In the genomic region with DNA sequence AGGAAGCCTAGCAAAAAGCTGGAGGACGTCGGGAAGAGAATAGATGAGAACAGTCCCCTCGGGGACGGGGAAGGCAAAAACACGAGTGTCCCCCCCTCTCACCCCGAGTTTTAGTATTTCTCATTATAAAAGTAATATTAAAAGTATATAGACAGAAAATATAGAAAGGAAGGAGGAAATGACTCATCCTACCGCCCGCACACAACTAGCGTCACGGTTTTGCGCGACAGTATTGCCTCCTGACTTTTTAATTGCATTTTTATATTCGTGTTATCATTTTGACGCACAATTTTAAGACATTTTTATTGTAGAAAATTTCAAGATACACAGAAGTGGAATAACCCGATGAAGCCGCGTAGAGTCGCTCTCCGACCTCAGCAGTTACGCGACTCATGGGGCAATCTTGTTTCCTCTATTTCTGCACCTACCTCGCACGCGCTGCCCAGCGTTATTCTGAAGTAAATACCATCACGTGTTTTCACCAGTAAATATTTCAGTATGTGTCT, we compare ENCODE assay signal across 1 cellular context.
TF ChIP-seq lines count a peak whose summit lies in the region.

No MANE protein-coding gene starts in this region.

TF ChIP-seq in GM12878, 131 proteins besides CTCF, POLR2A, EP300 and RAD21 (continues in another document):
- no peak for TF ChIP-seq RCOR1 (conservative IDR thresholded peaks at IDR 0.05; ENCODE audit: low read depth, low read length)
- TF ChIP-seq STAT1 (conservative IDR thresholded peaks at IDR 0.05) = no peak
- TF ChIP-seq, protein P1, sequence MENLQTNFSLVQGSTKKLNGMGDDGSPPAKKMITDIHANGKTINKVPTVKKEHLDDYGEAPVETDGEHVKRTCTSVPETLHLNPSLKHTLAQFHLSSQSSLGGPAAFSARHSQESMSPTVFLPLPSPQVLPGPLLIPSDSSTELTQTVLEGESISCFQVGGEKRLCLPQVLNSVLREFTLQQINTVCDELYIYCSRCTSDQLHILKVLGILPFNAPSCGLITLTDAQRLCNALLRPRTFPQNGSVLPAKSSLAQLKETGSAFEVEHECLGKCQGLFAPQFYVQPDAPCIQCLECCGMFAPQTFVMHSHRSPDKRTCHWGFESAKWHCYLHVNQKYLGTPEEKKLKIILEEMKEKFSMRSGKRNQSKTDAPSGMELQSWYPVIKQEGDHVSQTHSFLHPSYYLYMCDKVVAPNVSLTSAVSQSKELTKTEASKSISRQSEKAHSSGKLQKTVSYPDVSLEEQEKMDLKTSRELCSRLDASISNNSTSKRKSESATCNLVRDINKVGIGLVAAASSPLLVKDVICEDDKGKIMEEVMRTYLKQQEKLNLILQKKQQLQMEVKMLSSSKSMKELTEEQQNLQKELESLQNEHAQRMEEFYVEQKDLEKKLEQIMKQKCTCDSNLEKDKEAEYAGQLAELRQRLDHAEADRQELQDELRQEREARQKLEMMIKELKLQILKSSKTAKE (IDR thresholded peaks at IDR 0.05; ENCODE audit: low read depth, poor library complexity, severe bottlenecking) = peak; percentile 36
- TF ChIP-seq HDAC6 (IDR thresholded peaks at IDR 0.05; ENCODE audit: unreplicated experiment) = no peak
- TF ChIP-seq SMAD1 (IDR thresholded peaks at IDR 0.05; ENCODE audit: low read depth, partially characterized antibody) = no peak
- peak; percentile 53 for TF ChIP-seq FOXK2 (IDR thresholded peaks at IDR 0.05)
- no peak for TF ChIP-seq LARP7 (IDR thresholded peaks at IDR 0.05)
- no peak for TF ChIP-seq SREBF2 (IDR thresholded peaks at IDR 0.05; ENCODE audit: low read length)
- TF ChIP-seq ZSCAN29 (IDR thresholded peaks at IDR 0.05) = no peak
- no peak for TF ChIP-seq TCF12 (IDR thresholded peaks at IDR 0.05; ENCODE audit: low read depth, low read length)
- TF ChIP-seq CBX5 (IDR thresholded peaks at IDR 0.05; ENCODE audit: low read depth) = no peak
- no peak for TF ChIP-seq NR2C2 (IDR thresholded peaks at IDR 0.05; ENCODE audit: borderline replicate concordance, control insufficient read depth, insufficient read length, low read depth)
- no peak for TF ChIP-seq CREB1 (IDR thresholded peaks at IDR 0.05; ENCODE audit: low read depth)
- TF ChIP-seq, protein P2, sequence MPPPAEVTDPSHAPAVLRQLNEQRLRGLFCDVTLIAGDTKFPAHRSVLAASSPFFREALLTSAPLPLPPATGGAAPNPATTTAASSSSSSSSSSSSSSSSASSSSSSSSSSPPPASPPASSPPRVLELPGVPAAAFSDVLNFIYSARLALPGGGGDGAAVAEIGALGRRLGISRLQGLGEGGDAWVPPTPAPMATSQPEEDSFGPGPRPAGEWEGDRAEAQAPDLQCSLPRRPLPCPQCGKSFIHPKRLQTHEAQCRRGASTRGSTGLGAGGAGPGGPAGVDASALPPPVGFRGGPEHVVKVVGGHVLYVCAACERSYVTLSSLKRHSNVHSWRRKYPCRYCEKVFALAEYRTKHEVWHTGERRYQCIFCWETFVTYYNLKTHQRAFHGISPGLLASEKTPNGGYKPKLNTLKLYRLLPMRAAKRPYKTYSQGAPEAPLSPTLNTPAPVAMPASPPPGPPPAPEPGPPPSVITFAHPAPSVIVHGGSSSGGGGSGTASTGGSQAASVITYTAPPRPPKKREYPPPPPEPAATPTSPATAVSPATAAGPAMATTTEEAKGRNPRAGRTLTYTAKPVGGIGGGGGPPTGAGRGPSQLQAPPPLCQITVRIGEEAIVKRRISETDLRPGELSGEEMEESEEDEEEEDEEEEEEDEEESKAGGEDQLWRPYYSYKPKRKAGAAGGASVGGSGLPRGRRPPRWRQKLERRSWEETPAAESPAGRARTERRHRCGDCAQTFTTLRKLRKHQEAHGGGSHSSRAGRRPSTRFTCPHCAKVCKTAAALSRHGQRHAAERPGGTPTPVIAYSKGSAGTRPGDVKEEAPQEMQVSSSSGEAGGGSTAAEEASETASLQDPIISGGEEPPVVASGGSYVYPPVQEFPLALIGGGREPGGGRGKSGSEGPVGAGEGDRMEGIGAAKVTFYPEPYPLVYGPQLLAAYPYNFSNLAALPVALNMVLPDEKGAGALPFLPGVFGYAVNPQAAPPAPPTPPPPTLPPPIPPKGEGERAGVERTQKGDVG (CRISPR knock-in tag; IDR thresholded peaks at IDR 0.05) = no peak
- TF ChIP-seq, protein P3, sequence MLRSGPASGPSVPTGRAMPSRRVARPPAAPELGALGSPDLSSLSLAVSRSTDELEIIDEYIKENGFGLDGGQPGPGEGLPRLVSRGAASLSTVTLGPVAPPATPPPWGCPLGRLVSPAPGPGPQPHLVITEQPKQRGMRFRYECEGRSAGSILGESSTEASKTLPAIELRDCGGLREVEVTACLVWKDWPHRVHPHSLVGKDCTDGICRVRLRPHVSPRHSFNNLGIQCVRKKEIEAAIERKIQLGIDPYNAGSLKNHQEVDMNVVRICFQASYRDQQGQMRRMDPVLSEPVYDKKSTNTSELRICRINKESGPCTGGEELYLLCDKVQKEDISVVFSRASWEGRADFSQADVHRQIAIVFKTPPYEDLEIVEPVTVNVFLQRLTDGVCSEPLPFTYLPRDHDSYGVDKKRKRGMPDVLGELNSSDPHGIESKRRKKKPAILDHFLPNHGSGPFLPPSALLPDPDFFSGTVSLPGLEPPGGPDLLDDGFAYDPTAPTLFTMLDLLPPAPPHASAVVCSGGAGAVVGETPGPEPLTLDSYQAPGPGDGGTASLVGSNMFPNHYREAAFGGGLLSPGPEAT (IDR thresholded peaks at IDR 0.05; ENCODE audit: low read depth) = peak; percentile 47; the same call in 1 of the 2 replicates
- TF ChIP-seq, protein P4, sequence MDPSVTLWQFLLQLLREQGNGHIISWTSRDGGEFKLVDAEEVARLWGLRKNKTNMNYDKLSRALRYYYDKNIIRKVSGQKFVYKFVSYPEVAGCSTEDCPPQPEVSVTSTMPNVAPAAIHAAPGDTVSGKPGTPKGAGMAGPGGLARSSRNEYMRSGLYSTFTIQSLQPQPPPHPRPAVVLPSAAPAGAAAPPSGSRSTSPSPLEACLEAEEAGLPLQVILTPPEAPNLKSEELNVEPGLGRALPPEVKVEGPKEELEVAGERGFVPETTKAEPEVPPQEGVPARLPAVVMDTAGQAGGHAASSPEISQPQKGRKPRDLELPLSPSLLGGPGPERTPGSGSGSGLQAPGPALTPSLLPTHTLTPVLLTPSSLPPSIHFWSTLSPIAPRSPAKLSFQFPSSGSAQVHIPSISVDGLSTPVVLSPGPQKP (IDR thresholded peaks at IDR 0.05; ENCODE audit: low read depth, low read length) = no peak
- no peak for TF ChIP-seq RB1 (IDR thresholded peaks at IDR 0.05; ENCODE audit: borderline replicate concordance)
- 0 out of 2 replicates have a peak, but pooled peaks have one; percentile 46 for TF ChIP-seq NBN (IDR thresholded peaks at IDR 0.05)
- no peak for TF ChIP-seq BRCA1 (IDR thresholded peaks at IDR 0.05; ENCODE audit: low read depth, low read length)
- TF ChIP-seq BACH1 (IDR thresholded peaks at IDR 0.05; ENCODE audit: borderline replicate concordance) = no peak; the same call in 1 of the 2 replicates
- TF ChIP-seq, protein P5, sequence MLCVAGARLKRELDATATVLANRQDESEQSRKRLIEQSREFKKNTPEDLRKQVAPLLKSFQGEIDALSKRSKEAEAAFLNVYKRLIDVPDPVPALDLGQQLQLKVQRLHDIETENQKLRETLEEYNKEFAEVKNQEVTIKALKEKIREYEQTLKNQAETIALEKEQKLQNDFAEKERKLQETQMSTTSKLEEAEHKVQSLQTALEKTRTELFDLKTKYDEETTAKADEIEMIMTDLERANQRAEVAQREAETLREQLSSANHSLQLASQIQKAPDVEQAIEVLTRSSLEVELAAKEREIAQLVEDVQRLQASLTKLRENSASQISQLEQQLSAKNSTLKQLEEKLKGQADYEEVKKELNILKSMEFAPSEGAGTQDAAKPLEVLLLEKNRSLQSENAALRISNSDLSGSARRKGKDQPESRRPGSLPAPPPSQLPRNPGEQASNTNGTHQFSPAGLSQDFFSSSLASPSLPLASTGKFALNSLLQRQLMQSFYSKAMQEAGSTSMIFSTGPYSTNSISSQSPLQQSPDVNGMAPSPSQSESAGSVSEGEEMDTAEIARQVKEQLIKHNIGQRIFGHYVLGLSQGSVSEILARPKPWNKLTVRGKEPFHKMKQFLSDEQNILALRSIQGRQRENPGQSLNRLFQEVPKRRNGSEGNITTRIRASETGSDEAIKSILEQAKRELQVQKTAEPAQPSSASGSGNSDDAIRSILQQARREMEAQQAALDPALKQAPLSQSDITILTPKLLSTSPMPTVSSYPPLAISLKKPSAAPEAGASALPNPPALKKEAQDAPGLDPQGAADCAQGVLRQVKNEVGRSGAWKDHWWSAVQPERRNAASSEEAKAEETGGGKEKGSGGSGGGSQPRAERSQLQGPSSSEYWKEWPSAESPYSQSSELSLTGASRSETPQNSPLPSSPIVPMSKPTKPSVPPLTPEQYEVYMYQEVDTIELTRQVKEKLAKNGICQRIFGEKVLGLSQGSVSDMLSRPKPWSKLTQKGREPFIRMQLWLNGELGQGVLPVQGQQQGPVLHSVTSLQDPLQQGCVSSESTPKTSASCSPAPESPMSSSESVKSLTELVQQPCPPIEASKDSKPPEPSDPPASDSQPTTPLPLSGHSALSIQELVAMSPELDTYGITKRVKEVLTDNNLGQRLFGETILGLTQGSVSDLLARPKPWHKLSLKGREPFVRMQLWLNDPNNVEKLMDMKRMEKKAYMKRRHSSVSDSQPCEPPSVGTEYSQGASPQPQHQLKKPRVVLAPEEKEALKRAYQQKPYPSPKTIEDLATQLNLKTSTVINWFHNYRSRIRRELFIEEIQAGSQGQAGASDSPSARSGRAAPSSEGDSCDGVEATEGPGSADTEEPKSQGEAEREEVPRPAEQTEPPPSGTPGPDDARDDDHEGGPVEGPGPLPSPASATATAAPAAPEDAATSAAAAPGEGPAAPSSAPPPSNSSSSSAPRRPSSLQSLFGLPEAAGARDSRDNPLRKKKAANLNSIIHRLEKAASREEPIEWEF (IDR thresholded peaks at IDR 0.05; ENCODE audit: insufficient replicate concordance, low read depth, low read length) = no peak
- TF ChIP-seq TCF7 (IDR thresholded peaks at IDR 0.05; ENCODE audit: borderline replicate concordance) = no peak; the same call in 1 of the 2 replicates
- no peak for TF ChIP-seq TCF3 (IDR thresholded peaks at IDR 0.05; ENCODE audit: borderline replicate concordance, insufficient read depth, low read depth, low read length)
- TF ChIP-seq ESRRA (IDR thresholded peaks at IDR 0.05; ENCODE audit: low read length) = no peak
- TF ChIP-seq, protein P6, sequence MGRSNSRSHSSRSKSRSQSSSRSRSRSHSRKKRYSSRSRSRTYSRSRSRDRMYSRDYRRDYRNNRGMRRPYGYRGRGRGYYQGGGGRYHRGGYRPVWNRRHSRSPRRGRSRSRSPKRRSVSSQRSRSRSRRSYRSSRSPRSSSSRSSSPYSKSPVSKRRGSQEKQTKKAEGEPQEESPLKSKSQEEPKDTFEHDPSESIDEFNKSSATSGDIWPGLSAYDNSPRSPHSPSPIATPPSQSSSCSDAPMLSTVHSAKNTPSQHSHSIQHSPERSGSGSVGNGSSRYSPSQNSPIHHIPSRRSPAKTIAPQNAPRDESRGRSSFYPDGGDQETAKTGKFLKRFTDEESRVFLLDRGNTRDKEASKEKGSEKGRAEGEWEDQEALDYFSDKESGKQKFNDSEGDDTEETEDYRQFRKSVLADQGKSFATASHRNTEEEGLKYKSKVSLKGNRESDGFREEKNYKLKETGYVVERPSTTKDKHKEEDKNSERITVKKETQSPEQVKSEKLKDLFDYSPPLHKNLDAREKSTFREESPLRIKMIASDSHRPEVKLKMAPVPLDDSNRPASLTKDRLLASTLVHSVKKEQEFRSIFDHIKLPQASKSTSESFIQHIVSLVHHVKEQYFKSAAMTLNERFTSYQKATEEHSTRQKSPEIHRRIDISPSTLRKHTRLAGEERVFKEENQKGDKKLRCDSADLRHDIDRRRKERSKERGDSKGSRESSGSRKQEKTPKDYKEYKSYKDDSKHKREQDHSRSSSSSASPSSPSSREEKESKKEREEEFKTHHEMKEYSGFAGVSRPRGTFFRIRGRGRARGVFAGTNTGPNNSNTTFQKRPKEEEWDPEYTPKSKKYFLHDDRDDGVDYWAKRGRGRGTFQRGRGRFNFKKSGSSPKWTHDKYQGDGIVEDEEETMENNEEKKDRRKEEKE (IDR thresholded peaks at IDR 0.05) = no peak
- TF ChIP-seq HDAC2 (IDR thresholded peaks at IDR 0.05) = no peak
- TF ChIP-seq, protein P7, sequence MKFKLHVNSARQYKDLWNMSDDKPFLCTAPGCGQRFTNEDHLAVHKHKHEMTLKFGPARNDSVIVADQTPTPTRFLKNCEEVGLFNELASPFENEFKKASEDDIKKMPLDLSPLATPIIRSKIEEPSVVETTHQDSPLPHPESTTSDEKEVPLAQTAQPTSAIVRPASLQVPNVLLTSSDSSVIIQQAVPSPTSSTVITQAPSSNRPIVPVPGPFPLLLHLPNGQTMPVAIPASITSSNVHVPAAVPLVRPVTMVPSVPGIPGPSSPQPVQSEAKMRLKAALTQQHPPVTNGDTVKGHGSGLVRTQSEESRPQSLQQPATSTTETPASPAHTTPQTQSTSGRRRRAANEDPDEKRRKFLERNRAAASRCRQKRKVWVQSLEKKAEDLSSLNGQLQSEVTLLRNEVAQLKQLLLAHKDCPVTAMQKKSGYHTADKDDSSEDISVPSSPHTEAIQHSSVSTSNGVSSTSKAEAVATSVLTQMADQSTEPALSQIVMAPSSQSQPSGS (IDR thresholded peaks at IDR 0.05; ENCODE audit: low read length) = no peak
- TF ChIP-seq, protein P8, sequence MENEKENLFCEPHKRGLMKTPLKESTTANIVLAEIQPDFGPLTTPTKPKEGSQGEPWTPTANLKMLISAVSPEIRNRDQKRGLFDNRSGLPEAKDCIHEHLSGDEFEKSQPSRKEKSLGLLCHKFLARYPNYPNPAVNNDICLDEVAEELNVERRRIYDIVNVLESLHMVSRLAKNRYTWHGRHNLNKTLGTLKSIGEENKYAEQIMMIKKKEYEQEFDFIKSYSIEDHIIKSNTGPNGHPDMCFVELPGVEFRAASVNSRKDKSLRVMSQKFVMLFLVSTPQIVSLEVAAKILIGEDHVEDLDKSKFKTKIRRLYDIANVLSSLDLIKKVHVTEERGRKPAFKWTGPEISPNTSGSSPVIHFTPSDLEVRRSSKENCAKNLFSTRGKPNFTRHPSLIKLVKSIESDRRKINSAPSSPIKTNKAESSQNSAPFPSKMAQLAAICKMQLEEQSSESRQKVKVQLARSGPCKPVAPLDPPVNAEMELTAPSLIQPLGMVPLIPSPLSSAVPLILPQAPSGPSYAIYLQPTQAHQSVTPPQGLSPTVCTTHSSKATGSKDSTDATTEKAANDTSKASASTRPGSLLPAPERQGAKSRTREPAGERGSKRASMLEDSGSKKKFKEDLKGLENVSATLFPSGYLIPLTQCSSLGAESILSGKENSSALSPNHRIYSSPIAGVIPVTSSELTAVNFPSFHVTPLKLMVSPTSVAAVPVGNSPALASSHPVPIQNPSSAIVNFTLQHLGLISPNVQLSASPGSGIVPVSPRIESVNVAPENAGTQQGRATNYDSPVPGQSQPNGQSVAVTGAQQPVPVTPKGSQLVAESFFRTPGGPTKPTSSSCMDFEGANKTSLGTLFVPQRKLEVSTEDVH (IDR thresholded peaks at IDR 0.05; ENCODE audit: low read depth, partially characterized antibody) = peak; percentile 61
- peak; percentile 66; the same call in 1 of the 2 replicates for TF ChIP-seq SMC3 (IDR thresholded peaks at IDR 0.05; ENCODE audit: borderline replicate concordance, low read length)
- TF ChIP-seq WRNIP1 (IDR thresholded peaks at IDR 0.05; ENCODE audit: borderline replicate concordance, low read depth, low read length) = no peak
- TF ChIP-seq, protein P9, sequence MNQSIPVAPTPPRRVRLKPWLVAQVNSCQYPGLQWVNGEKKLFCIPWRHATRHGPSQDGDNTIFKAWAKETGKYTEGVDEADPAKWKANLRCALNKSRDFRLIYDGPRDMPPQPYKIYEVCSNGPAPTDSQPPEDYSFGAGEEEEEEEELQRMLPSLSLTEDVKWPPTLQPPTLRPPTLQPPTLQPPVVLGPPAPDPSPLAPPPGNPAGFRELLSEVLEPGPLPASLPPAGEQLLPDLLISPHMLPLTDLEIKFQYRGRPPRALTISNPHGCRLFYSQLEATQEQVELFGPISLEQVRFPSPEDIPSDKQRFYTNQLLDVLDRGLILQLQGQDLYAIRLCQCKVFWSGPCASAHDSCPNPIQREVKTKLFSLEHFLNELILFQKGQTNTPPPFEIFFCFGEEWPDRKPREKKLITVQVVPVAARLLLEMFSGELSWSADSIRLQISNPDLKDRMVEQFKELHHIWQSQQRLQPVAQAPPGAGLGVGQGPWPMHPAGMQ (IDR thresholded peaks at IDR 0.05; ENCODE audit: borderline replicate concordance) = no peak
- TF ChIP-seq IRF4 (IDR thresholded peaks at IDR 0.05; ENCODE audit: low read depth, low read length) = no peak
